ENCODE assay signal across 7 cellular contexts in genomic region chr2:96325038-96325883, GRCh38.
DNase-seq lines count a peak whose midpoint lies in the region; ATAC-seq and TF ChIP-seq lines count a peak whose summit lies in the region.

ITPRIPL1 (plus strand) TSS chr2:96325317; CDS start chr2:96325840, 523 bp downstream.

- H3K36me3 Mint-ChIP-seq in activated naive CD4-positive, alpha-beta T cell treated with anti-CD3 and anti-CD28 coated beads, Interleukin-2, amount 50 U/mL, for 24 hours = peaks cover 1% of the 10 kb centered on the region

- peaks cover 38% of the 10 kb centered on the region for H3K4me1 Mint-ChIP-seq in activated naive CD4-positive, alpha-beta T cell treated with anti-CD3 and anti-CD28 coated beads, Interleukin-2, amount 50 U/mL, for 24 hours

- TF ChIP-seq CTCF in GM13976 (IDR thresholded peaks at IDR 0.05; ENCODE audit: borderline replicate concordance, control extremely low read depth, extremely low read depth, insufficient read depth, missing control alignments) = no peak

- no peaks in the 10 kb centered on the region for H3K27me3 Mint-ChIP-seq in activated naive CD4-positive, alpha-beta T cell treated with anti-CD3 and anti-CD28 coated beads, Interleukin-2, amount 50 U/mL, for 24 hours

- in situ Hi-C loops in GM13976 (cut with MboI; ENCODE audit: low sequenced_read_pairs, unreplicated experiment) = no loop called here

- no peaks in the 10 kb centered on the region for H3K9me3 ChIP-seq in iPS-18c (ENCODE audit: control insufficient read depth, insufficient read depth, low read length)

- H3K9me3 Mint-ChIP-seq in activated naive CD4-positive, alpha-beta T cell treated with anti-CD3 and anti-CD28 coated beads, Interleukin-2, amount 50 U/mL, for 24 hours = no peaks in the 10 kb centered on the region

- DNase-seq in GM13976 (ENCODE audit: low spot score) (peak; percentile 71), NCI-H2171 (lab: John Stamatoyannopoulos, UW) (peak; percentile 30)
- DNase-seq in stimulated activated CD4-positive, alpha-beta T cell treated with anti-CD3 and anti-CD28 coated beads, Interleukin-15, amount 100 ng/mL, for 24 hours = peak; percentile 68

- H3K4me3 ChIP-seq in iPS-18c (ENCODE audit: insufficient read depth, low read depth, low read length) = peak within 1 kb of the TSS; percentile 56

- H3K27ac Mint-ChIP-seq in activated naive CD4-positive, alpha-beta T cell treated with anti-CD3 and anti-CD28 coated beads, Interleukin-2, amount 50 U/mL, for 24 hours = peak within 1 kb of the TSS; percentile 76

- ATAC-seq in GM18873 (IDR thresholded peaks at IDR 0.05; ENCODE audit: low FRiP score, unreplicated experiment) (no peak), GM18520 (IDR thresholded peaks at IDR 0.05; ENCODE audit: unreplicated experiment) (no peak)

- peak within 1 kb of the TSS; percentile 96 for H3K4me3 Mint-ChIP-seq in activated naive CD4-positive, alpha-beta T cell treated with anti-CD3 and anti-CD28 coated beads, Interleukin-2, amount 50 U/mL, for 24 hours
